In the genomic region with DNA sequence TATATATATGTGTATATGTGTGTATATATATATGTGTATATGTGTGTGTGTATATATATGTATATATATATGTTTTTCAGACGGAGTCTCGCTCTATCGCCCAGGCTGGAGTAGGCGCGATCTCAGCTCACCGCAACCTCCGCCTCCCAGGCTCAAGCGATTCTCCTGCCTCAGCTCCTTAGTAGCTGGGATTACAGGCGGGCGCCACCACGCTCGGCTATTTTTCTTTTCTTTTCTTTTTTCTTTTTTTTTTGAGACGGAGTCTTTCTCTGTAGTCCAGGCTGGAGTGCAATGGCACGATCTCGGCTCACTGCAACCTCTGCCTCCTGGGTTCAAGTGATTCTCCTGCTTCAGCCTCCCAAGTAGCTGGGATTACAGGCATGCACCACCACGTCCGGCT, we compare ENCODE assay signal across 7 cellular contexts. TPM values are rescaled to one million over a fixed set of nuclear protein-coding genes. Genes with fewer than 3 reads are reported as not detected.
DNase-seq lines count a peak whose midpoint lies in the region; ATAC-seq, FAIRE-seq and TF ChIP-seq lines count a peak whose summit lies in the region.
"Not testable (repeated sequence)": the region's sequence is repeated elsewhere in the genome, so short reads cannot be mapped to it uniquely, and the experiment has no call there.
"Had no signal": no experiment of that assay in that cellular context is flagged by ENCODE, and none has a peak within 500 bp of the region (broad histone marks: within the 10 kb centered on the region; RNA-seq: fewer than 3 reads in every experiment).

No MANE protein-coding gene starts in this region.

- not testable (repeated sequence) for H3K9me3 Mint-ChIP-seq in natural killer cell

- H3K27me3 Mint-ChIP-seq in natural killer cell (ENCODE audit: low read depth in 2 of 2): not testable (repeated sequence)

- CTCF ChIA-PET in GM12878 (lab: Yijun Ruan, JAX): interaction anchor here (0.7 to 4.1 kb wide), 6 partner anchors 19 to 397 kb away, joined by 3 to 15 read pairs (median 3); partner anchors contain the start of genes DHX34 and EHD2

- not testable (repeated sequence) for H3K36me3 Mint-ChIP-seq in natural killer cell

- H3K4me3 Mint-ChIP-seq in natural killer cell: peak overlapping the region; percentile 100

- H2AFZ ChIP-seq in GM12878 (ENCODE audit: control insufficient read depth, low read depth, low read length): not testable (repeated sequence)

- TF ChIP-seq CTCF in GM12865 (IDR thresholded peaks at IDR 0.05; ENCODE audit: insufficient read depth, low read depth, low read length, missing control alignments); GM12878 (IDR thresholded peaks at IDR 0.05 in 2 of 3, conservative IDR thresholded peaks at IDR 0.05 in 1 of 3; ENCODE audit: control insufficient read depth in 2 of 3, extremely low read depth in 1 of 3, insufficient read depth in 1 of 3, low read depth in 3 of 3, low read length in 3 of 3); foreskin keratinocyte (conservative IDR thresholded peaks at IDR 0.05); natural killer cell (IDR thresholded peaks at IDR 0.05); testis (IDR thresholded peaks at IDR 0.05): not testable (repeated sequence)

- BruUV-seq in GM12878 (replicated peaks; lab: Mats Ljungman, UMichigan): TSS peak; percentile 77

- peaks cover 28% of the 10 kb centered on the region for H3K79me2 ChIP-seq in GM12878 (ENCODE audit: control insufficient read depth, insufficient read depth, low read length)

- peak overlapping the region; percentile 98 to 99 for H3K27ac Mint-ChIP-seq in natural killer cell

- RAD21 ChIA-PET in GM12878 (lab: Charles Lee; ENCODE audit: unreplicated experiment): interaction anchor here (1.5 kb wide), 1 partner anchor 397 kb away, joined by 4 read pairs; the partner anchor contains the start of gene DHX34

- not testable (repeated sequence) for DNase-seq in GM12865 (ENCODE audit: low read depth); SK-N-MC (ENCODE audit: low read depth, low spot score); GM12878 (ENCODE audit: low read depth, low spot score); foreskin keratinocyte; natural killer cell; testis

- POLR2A ChIA-PET in GM12878 (lab: Charles Lee): interaction anchor here (0.7 kb wide), 1 partner anchor 54 kb away, joined by 3 read pairs; no protein-coding TSS in a partner anchor

- not testable (repeated sequence) for TF ChIP-seq POLR2A in GM12878 (IDR thresholded peaks at IDR 0.05; ENCODE audit: low read depth, low read length); testis (IDR thresholded peaks at IDR 0.05)

- not testable (repeated sequence) for H3K27me3 ChIP-seq in GM12878 (replicated peaks in 1 of 2; ENCODE audit: control insufficient read depth in 2 of 2, insufficient read depth in 2 of 2, low read length in 1 of 2); foreskin keratinocyte; testis

- H3K4me1 Mint-ChIP-seq in natural killer cell: peaks cover 19 to 27% of the 10 kb centered on the region in 2 donors

- in situ Hi-C loops in GM12878 (cut with MboI): not testable (repeated sequence)

- not testable (repeated sequence) for ATAC-seq in GM12878, foreskin keratinocyte, natural killer cell

- SMC1A ChIA-PET in GM12878 (lab: Charles Lee; ENCODE audit: uncharacterized antibody, unreplicated experiment): interaction anchor here (1.3 kb wide), 1 partner anchor 309 kb away, joined by 3 read pairs; no protein-coding TSS in a partner anchor

- H3K27ac ChIP-seq in SK-N-MC: not testable (repeated sequence)
- H3K27ac ChIP-seq in GM12878 (ENCODE audit: control insufficient read depth, insufficient read depth) (peak overlapping the region; percentile 33; the same call in 1 of the 2 replicates), foreskin keratinocyte (peak overlapping the region; percentile 41), testis (peak overlapping the region in 1 of 2 donors; percentile 98)

- H3K4me1 ChIP-seq in GM12878 (ENCODE audit: control insufficient read depth, insufficient read depth, low read length) (peaks cover 16% of the 10 kb centered on the region), testis (peaks cover 29% of the 10 kb centered on the region)
- H3K4me1 ChIP-seq in foreskin keratinocyte: not testable (repeated sequence)

- TF ChIP-seq RAD21 in GM12878 (IDR thresholded peaks at IDR 0.05; ENCODE audit: insufficient read depth, low read depth, low read length): not testable (repeated sequence)

- not testable (repeated sequence) for H4K20me1 ChIP-seq in GM12878 (ENCODE audit: control insufficient read depth, insufficient read depth)

- peaks cover 44% of the 10 kb centered on the region for H3K36me3 ChIP-seq in SK-N-MC (ENCODE audit: insufficient read depth, low read length)
- peaks cover 6 to 12% of the 10 kb centered on the region in 2 experiments for H3K36me3 ChIP-seq in GM12878 (ENCODE audit: control insufficient read depth in 2 of 2, insufficient read depth in 2 of 2, low read length in 1 of 2)
- not testable (repeated sequence) for H3K36me3 ChIP-seq in testis (ENCODE audit: low read depth, missing control alignments)

- not testable (repeated sequence) for H3K9me3 ChIP-seq in SK-N-MC (ENCODE audit: low read depth, low read length); GM12878 (replicated peaks; ENCODE audit: control insufficient read depth, insufficient read depth, low read length); testis

- TF ChIP-seq EP300 in GM12878 (IDR thresholded peaks at IDR 0.05; ENCODE audit: borderline replicate concordance in 1 of 2, control insufficient read depth in 1 of 2, low read depth in 2 of 2, low read length in 2 of 2): not testable (repeated sequence)

- H3K4me3 ChIP-seq in GM12865 (ENCODE audit: low read depth, low read length) (peak overlapping the region; percentile 65), SK-N-MC (peak overlapping the region; percentile 99), GM12878 (peak overlapping the region; percentile 92), testis (peak overlapping the region; percentile 81 to 91)

- H3K9ac ChIP-seq in SK-N-MC (ENCODE audit: insufficient read length) (peak overlapping the region; percentile 97), GM12878 (ENCODE audit: control insufficient read depth, insufficient read depth, low read length) (peak overlapping the region; percentile 91; the same call in 1 of the 2 replicates)

- H3K4me2 ChIP-seq in GM12878 (ENCODE audit: control insufficient read depth, insufficient read depth): peak overlapping the region; percentile 9; the same call in 1 of the 2 replicates

- 39% methylated on average over 14 of the region's 17 CpGs for WGBS in GM12878 (ENCODE audit: insufficient coverage, insufficient replicate concordance, low lambda C conversion rate, missing lambda C conversion rate)
- WGBS in testis, 2 donors: 29 to 51% methylated on average over 17 of the region's 17 CpGs

- intact Hi-C loops in GM12878 (cut with micrococcal nuclease; ENCODE audit: unreplicated experiment); natural killer cell (cut with micrococcal nuclease); testis (cut with DNase I; ENCODE audit: low total_unique reads): not testable (repeated sequence)

- not testable (repeated sequence) for FAIRE-seq in GM12878 (lab: Jason Lieb, UNC)

RNA-seq across cellular contexts. Expression of gene NOP53, which starts 0.8 kb away (rescaled TPM):
- total RNA-seq in GM12878 (2013; cell fraction: nucleolus; rRNA removed): 36.5 and 43.0 TPM in 2 replicates
- total RNA-seq in GM12878 (2014; rRNA removed) (254 and 317 TPM in 2 replicates), GM12878 (2014; rRNA removed; fragmentation: Illumina TruSeq; extraction: Trizol) (180 and 186 TPM in 2 replicates), GM12878 (2021) (336 and 356 TPM in 2 replicates), foreskin keratinocyte (73.1 and 76.9 TPM in 2 replicates), natural killer cell (100 to 1,000 TPM; 416 to 445 (median 428) TPM), testis (100 to 1,000 TPM; 166 to 325 TPM)
- 311 TPM for polyA plus RNA-seq in GM12878 (2011; ENCODE audit: low read depth)
- polyA plus RNA-seq in GM12878 (2011; rRNA removed) (198 and 222 TPM in 2 replicates), GM12878 (2014; fragmentation: Illumina TruSeq; extraction: Trizol) (69.0 and 148 TPM in 2 replicates), GM12878 (2014; fragmentation: Nextera tagmentation; extraction: Ambion mirVana) (10 to 100 TPM in 1 of 2 experiments, 1 to 10 TPM in 1; 6.0 to 32.3 TPM), GM12878 (2014; rRNA removed) (386 and 428 TPM in 2 replicates), GM12878 (2016; fragmentation: Nextera tagmentation; extraction: Ambion mirVana) (10 to 100 TPM; 71.4 to 94.2 TPM), foreskin keratinocyte (128 and 142 TPM in 2 replicates), testis (ENCODE audit: insufficient read depth, low read depth, low replicate concordance) (309 TPM)
- polyA plus RNA-seq in GM12878 (2011; cell fraction: cytosol; rRNA removed): 205 and 251 TPM in 2 replicates
- 117 and 146 TPM in 2 replicates for polyA plus RNA-seq in GM12878 (2011; cell fraction: nucleus; rRNA removed)
- 464 and 758 TPM in 2 replicates for polyA plus RNA-seq in GM12878 (2012)
- polyA minus RNA-seq in GM12878 (2011; rRNA and poly(A)+ RNA removed): 57.8 and 115 TPM in 2 replicates
- 79.2 and 82.4 TPM in 2 replicates for polyA minus RNA-seq in GM12878 (2011; cell fraction: cytosol; rRNA and poly(A)+ RNA removed)
- polyA minus RNA-seq in GM12878 (2011; cell fraction: nucleus; rRNA and poly(A)+ RNA removed): 28.7 and 44.8 TPM in 2 replicates

RNA-seq across cellular contexts. Expression of gene SELENOW, which starts 32.4 kb away (rescaled TPM):
- 15.6 and 16.9 TPM in 2 replicates for total RNA-seq in GM12878 (2013; cell fraction: nucleolus; rRNA removed)
- 120 and 125 TPM in 2 replicates for total RNA-seq in GM12878 (2014; rRNA removed)
- total RNA-seq in GM12878 (2014; rRNA removed; fragmentation: Illumina TruSeq; extraction: Trizol): 58.5 and 62.8 TPM in 2 replicates
- total RNA-seq in GM12878 (2021): 53.3 and 55.6 TPM in 2 replicates
- polyA plus RNA-seq in GM12878 (2011; ENCODE audit: low read depth): 37.1 TPM
- 50.1 and 70.5 TPM in 2 replicates for polyA plus RNA-seq in GM12878 (2011; rRNA removed)
- 105 and 116 TPM in 2 replicates for polyA plus RNA-seq in GM12878 (2011; cell fraction: cytosol; rRNA removed)
- polyA plus RNA-seq in GM12878 (2011; cell fraction: nucleus; rRNA removed): 56.0 and 61.1 TPM in 2 replicates
- polyA plus RNA-seq in GM12878 (2012): 51.6 and 51.9 TPM in 2 replicates
- 49.6 and 71.6 TPM in 2 replicates for polyA plus RNA-seq in GM12878 (2014; fragmentation: Illumina TruSeq; extraction: Trizol)
- polyA plus RNA-seq in GM12878 (2014; fragmentation: Nextera tagmentation; extraction: Ambion mirVana): 100 to 1,000 TPM; 127 to 186 TPM
- polyA plus RNA-seq in GM12878 (2014; rRNA removed): 107 and 114 TPM in 2 replicates
- polyA plus RNA-seq in GM12878 (2016; fragmentation: Nextera tagmentation; extraction: Ambion mirVana): 100 to 1,000 TPM in 1 of 2 experiments, 10 to 100 TPM in 1; 95.4 to 106 TPM
- 11.3 and 36.4 TPM in 2 replicates for polyA minus RNA-seq in GM12878 (2011; rRNA and poly(A)+ RNA removed)
- 13.6 and 13.9 TPM in 2 replicates for polyA minus RNA-seq in GM12878 (2011; cell fraction: cytosol; rRNA and poly(A)+ RNA removed)
- 9.9 and 16.6 TPM in 2 replicates for polyA minus RNA-seq in GM12878 (2011; cell fraction: nucleus; rRNA and poly(A)+ RNA removed)
- total RNA-seq in foreskin keratinocyte: 412 and 470 TPM in 2 replicates
- polyA plus RNA-seq in foreskin keratinocyte: 523 and 582 TPM in 2 replicates
- 100 to 1,000 TPM in 1 of 3 donors, 10 to 100 TPM in 2; 90.5 to 104 (median 97.2) TPM for total RNA-seq in natural killer cell
- total RNA-seq in testis: 100 to 1,000 TPM; 170 to 194 TPM
- 197 TPM for polyA plus RNA-seq in testis (ENCODE audit: insufficient read depth, low read depth, low replicate concordance)

RNA-seq across cellular contexts. Expression of gene EHD2, which starts 32.9 kb away (rescaled TPM):
- not detected in 2 replicates for total RNA-seq in GM12878 (2013; cell fraction: nucleolus; rRNA removed)
- not detected in 2 replicates for total RNA-seq in GM12878 (2014; rRNA removed)
- not detected in 2 replicates for total RNA-seq in GM12878 (2014; rRNA removed; fragmentation: Illumina TruSeq; extraction: Trizol)
- total RNA-seq in GM12878 (2021): 0.23 and 0.27 TPM in 2 replicates
- polyA plus RNA-seq in GM12878 (2011; ENCODE audit: low read depth): not detected
- polyA plus RNA-seq in GM12878 (2011; rRNA removed): not detected in 2 replicates
- not detected in 2 replicates for polyA plus RNA-seq in GM12878 (2011; cell fraction: cytosol; rRNA removed)
- polyA plus RNA-seq in GM12878 (2011; cell fraction: nucleus; rRNA removed): not detected in 2 replicates
- not detected in 2 replicates for polyA plus RNA-seq in GM12878 (2012)
- not detected in 2 replicates for polyA plus RNA-seq in GM12878 (2014; fragmentation: Illumina TruSeq; extraction: Trizol)
- not detected for polyA plus RNA-seq in GM12878 (2014; fragmentation: Nextera tagmentation; extraction: Ambion mirVana)
- not detected in 2 replicates for polyA plus RNA-seq in GM12878 (2014; rRNA removed)
- under 1 TPM; 0.12 to 0.24 TPM for polyA plus RNA-seq in GM12878 (2016; fragmentation: Nextera tagmentation; extraction: Ambion mirVana)
- polyA minus RNA-seq in GM12878 (2011; rRNA and poly(A)+ RNA removed): 0.15 TPM in 1 of 2 replicates, not detected in the other
- not detected in 2 replicates for polyA minus RNA-seq in GM12878 (2011; cell fraction: cytosol; rRNA and poly(A)+ RNA removed)
- not detected in 2 replicates for polyA minus RNA-seq in GM12878 (2011; cell fraction: nucleus; rRNA and poly(A)+ RNA removed)
- total RNA-seq in foreskin keratinocyte: 70.2 and 74.9 TPM in 2 replicates
- 93.3 and 98.9 TPM in 2 replicates for polyA plus RNA-seq in foreskin keratinocyte
- under 1 TPM; 0.09 to 0.40 (median 0.12) TPM for total RNA-seq in natural killer cell
- 10 to 100 TPM; 26.8 to 33.9 TPM for total RNA-seq in testis
- 37.0 TPM for polyA plus RNA-seq in testis (ENCODE audit: insufficient read depth, low read depth, low replicate concordance)

RNA-seq across cellular contexts. Expression of gene TPRX1, which starts 58.2 kb away (rescaled TPM):
- total RNA-seq in GM12878 (2013; cell fraction: nucleolus; rRNA removed): not detected in 2 replicates
- not detected in 2 replicates for total RNA-seq in GM12878 (2014; rRNA removed)
- total RNA-seq in GM12878 (2014; rRNA removed; fragmentation: Illumina TruSeq; extraction: Trizol): not detected in 2 replicates
- total RNA-seq in GM12878 (2021): not detected in 2 replicates
- not detected for polyA plus RNA-seq in GM12878 (2011; ENCODE audit: low read depth)
- not detected in 2 replicates for polyA plus RNA-seq in GM12878 (2011; rRNA removed)
- polyA plus RNA-seq in GM12878 (2011; cell fraction: cytosol; rRNA removed): not detected in 2 replicates
- polyA plus RNA-seq in GM12878 (2011; cell fraction: nucleus; rRNA removed): not detected in 2 replicates
- not detected in 2 replicates for polyA plus RNA-seq in GM12878 (2012)
- polyA plus RNA-seq in GM12878 (2014; fragmentation: Illumina TruSeq; extraction: Trizol): not detected in 2 replicates
- not detected for polyA plus RNA-seq in GM12878 (2014; fragmentation: Nextera tagmentation; extraction: Ambion mirVana)
- polyA plus RNA-seq in GM12878 (2014; rRNA removed): not detected in 2 replicates
- not detected for polyA plus RNA-seq in GM12878 (2016; fragmentation: Nextera tagmentation; extraction: Ambion mirVana)
- polyA minus RNA-seq in GM12878 (2011; rRNA and poly(A)+ RNA removed): not detected in 2 replicates
- polyA minus RNA-seq in GM12878 (2011; cell fraction: cytosol; rRNA and poly(A)+ RNA removed): not detected in 2 replicates
- polyA minus RNA-seq in GM12878 (2011; cell fraction: nucleus; rRNA and poly(A)+ RNA removed): not detected in 2 replicates
- total RNA-seq in foreskin keratinocyte: not detected in 2 replicates
- polyA plus RNA-seq in foreskin keratinocyte: not detected in 2 replicates
- total RNA-seq in natural killer cell: not detected
- total RNA-seq in testis: under 1 TPM; 0.55 to 0.62 TPM
- polyA plus RNA-seq in testis (ENCODE audit: insufficient read depth, low read depth, low replicate concordance): 1.2 TPM
- total RNA-seq: aorta had no signal
- polyA plus RNA-seq: aorta had no signal

Comparison
In these comparisons a context has a peak if more than half of its experiments do, and no peak if none do; other contexts are left out.
1. RNA of gene EHD2, which starts 32.9 kb away (total RNA-seq): 70.2 to 74.9 TPM in foreskin keratinocyte and 26.8 to 33.9 TPM in testis; 0.09 to 0.40 TPM in natural killer cell and 0.23 to 0.27 TPM in GM12878; every median in the first group is over 10 times any median in the second.
2. Peak in every context shown above with its lines, with median percentiles within 50 percentile points of each other: H3K4me3 ChIP-seq.